Comparison of ENCODE assay signal across 29 cellular contexts in the genomic region with DNA sequence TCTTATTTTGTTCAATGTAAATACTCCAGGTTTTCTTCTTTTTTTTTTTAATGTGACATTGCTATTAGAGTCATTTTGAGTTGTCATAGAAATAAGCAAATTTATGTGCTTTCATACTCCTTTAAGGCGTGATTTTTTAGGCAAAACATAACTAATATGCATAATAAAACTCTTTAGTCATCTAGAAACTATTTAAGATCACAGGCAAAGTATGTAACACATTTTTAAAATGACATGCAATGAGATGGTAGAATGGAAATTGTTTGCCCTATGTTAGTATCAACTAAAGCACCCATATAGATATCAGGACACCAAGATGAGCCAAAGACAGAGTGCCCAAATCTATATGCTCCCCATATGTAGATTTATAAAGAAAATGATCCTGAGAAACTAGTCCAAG. TPM values are rescaled to one million over a fixed set of nuclear protein-coding genes. Genes with fewer than 3 reads are reported as not detected.
"Had no signal": no experiment of that assay in that cellular context is flagged by ENCODE, and none has a peak within 500 bp of the region (broad histone marks: within the 10 kb centered on the region; RNA-seq: fewer than 3 reads in every experiment).

No MANE protein-coding gene starts in this region.

- H3K27me3 ChIP-seq: brain microvascular endothelial cell, cardiac muscle cell had no signal

- DNase-seq: activated CD4-positive, alpha-beta T cell treated with anti-CD3 and anti-CD28 coated beads for 48 hours; activated CD4-positive, alpha-beta T cell treated with anti-CD3 and anti-CD28 coated beads, Interleukin-2, amount 50 U/mL, for 4 hours; activated CD4-positive, CD25-positive, alpha-beta regulatory T cell treated with anti-CD3 and anti-CD28 coated beads, Interleukin-2, amount 50 U/mL, for 72 hours; activated CD8-positive, alpha-beta memory T cell treated with anti-CD3 and anti-CD28 coated beads, Interleukin-2, amount 10 ng/mL, durations not matched to agents 7 days and 5 days; activated gamma-delta T cell; activated naive CD4-positive, alpha-beta T cell treated with anti-CD3 and anti-CD28 coated beads for 36 hours; activated T-cell treated with anti-CD3 and anti-CD28 coated beads, Interleukin-2, amount 50 U/mL, for 4 hours; amygdala; brain microvascular endothelial cell; Karpas-422; NCI-H1092; NCI-H1417 treated with DMSO at 0.1 percent for 48 hours; NCI-H1694; NCI-H2029 treated with DMSO at 0.1 percent for 48 hours; NCI-H345; NCI-H510A; NCI-H526 treated with DMSO at 0.1 percent for 48 hours; NCI-H82; NK-92 treated with Interleukin-12 subunit alpha and Interleukin-12 subunit beta, amount 100 ng/mL, for 24 hours; OCI-M1; Right ventricle myocardium superior; SJCRH30 had no signal

- H3K4me3 ChIP-seq: cardiac muscle cell, SJCRH30 had no signal

- H3K4me3 Mint-ChIP-seq: activated CD8-positive, alpha-beta memory T cell treated with anti-CD3 and anti-CD28 coated beads, Interleukin-2, amount 10 ng/mL, durations not matched to agents 7 days and 5 days; activated naive CD4-positive, alpha-beta T cell treated with anti-CD3 and anti-CD28 coated beads for 36 hours; activated naive CD8-positive, alpha-beta T cell; activated T-cell treated with anti-CD3 and anti-CD28 coated beads, Interleukin-2, amount 50 U/mL, for 4 hours; activated T-helper 17 cell treated with anti-CD3 and anti-CD28 coated beads, Interleukin-2, amount 50 U/mL, for 72 hours; T-helper 1 cell treated with Interleukin-12 subunit alpha and Interleukin-12 subunit beta and Interleukin-4 antibody, amounts not matched to agents 30 μg/mL and 1 μg/mL, for 36 hours; WTC11 had no signal

- H3K4me1 Mint-ChIP-seq: activated CD8-positive, alpha-beta memory T cell treated with anti-CD3 and anti-CD28 coated beads, Interleukin-2, amount 10 ng/mL, durations not matched to agents 7 days and 5 days; activated T-helper 17 cell treated with anti-CD3 and anti-CD28 coated beads, Interleukin-2, amount 50 U/mL, for 72 hours; WTC11 had no signal

- H3K27ac Mint-ChIP-seq: activated CD8-positive, alpha-beta memory T cell treated with anti-CD3 and anti-CD28 coated beads, Interleukin-2, amount 10 ng/mL, durations not matched to agents 7 days and 5 days; activated naive CD4-positive, alpha-beta T cell treated with anti-CD3 and anti-CD28 coated beads for 36 hours; activated naive CD8-positive, alpha-beta T cell; activated T-helper 17 cell treated with anti-CD3 and anti-CD28 coated beads, Interleukin-2, amount 50 U/mL, for 72 hours; T-helper 1 cell treated with Interleukin-12 subunit alpha and Interleukin-12 subunit beta and Interleukin-4 antibody, amounts not matched to agents 30 μg/mL and 1 μg/mL, for 36 hours; WTC11 had no signal

- H3K9me3 Mint-ChIP-seq: activated naive CD4-positive, alpha-beta T cell treated with anti-CD3 and anti-CD28 coated beads for 36 hours; activated T-cell treated with anti-CD3 and anti-CD28 coated beads, Interleukin-2, amount 50 U/mL, for 4 hours; activated T-helper 17 cell treated with anti-CD3 and anti-CD28 coated beads, Interleukin-2, amount 50 U/mL, for 72 hours; T-helper 1 cell treated with Interleukin-12 subunit alpha and Interleukin-12 subunit beta and Interleukin-4 antibody, amounts not matched to agents 30 μg/mL and 1 μg/mL, for 36 hours; WTC11 had no signal

- H3K36me3 ChIP-seq: brain microvascular endothelial cell, cardiac muscle cell, SJCRH30 had no signal

- ATAC-seq: activated CD8-positive, alpha-beta memory T cell treated with anti-CD3 and anti-CD28 coated beads, Interleukin-2, amount 10 ng/mL, durations not matched to agents 7 days and 5 days; activated T-cell treated with anti-CD3 and anti-CD28 coated beads, Interleukin-2, amount 50 U/mL, for 4 hours; activated T-helper 17 cell treated with anti-CD3 and anti-CD28 coated beads, Interleukin-2, amount 50 U/mL, for 72 hours; Panc1; WTC11 had no signal

- H3K36me3 Mint-ChIP-seq: activated CD8-positive, alpha-beta memory T cell treated with anti-CD3 and anti-CD28 coated beads, Interleukin-2, amount 10 ng/mL, durations not matched to agents 7 days and 5 days; activated naive CD8-positive, alpha-beta T cell; WTC11 had no signal

- H3K9me3 ChIP-seq: SJCRH30 had no signal

- H3K4me1 ChIP-seq: SJCRH30 had no signal

- H3K27ac ChIP-seq: brain microvascular endothelial cell, cardiac muscle cell, RWPE1, SJCRH30 had no signal

RNA-seq across cellular contexts. Expression of a gene that starts 41.5 kb away (rescaled TPM):
- total RNA-seq: activated CD8-positive, alpha-beta memory T cell treated with anti-CD3 and anti-CD28 coated beads, Interleukin-2, amount 10 ng/mL, durations not matched to agents 7 days and 5 days; activated T-cell treated with anti-CD3 and anti-CD28 coated beads, Interleukin-2, amount 50 U/mL, for 4 hours; activated T-helper 17 cell treated with anti-CD3 and anti-CD28 coated beads, Interleukin-2, amount 50 U/mL, for 72 hours had no signal
